In genomic region chr9:129240581-129241211, GRCh38 we compare ENCODE assay signal across 20 cellular contexts.
DNase-seq lines count a peak whose midpoint lies in the region; ATAC-seq, FAIRE-seq and TF ChIP-seq lines count a peak whose summit lies in the region.
"Had no signal": no experiment of that assay in that cellular context is flagged by ENCODE, and none has a peak within 500 bp of the region (broad histone marks: within the 10 kb centered on the region; RNA-seq: fewer than 3 reads in every experiment).

No MANE protein-coding gene starts in this region.

- TF ChIP-seq RAD21 in K562 (CRISPR knock-in tag; conservative IDR thresholded peaks at IDR 0.05 in 1 of 2, IDR thresholded peaks at IDR 0.05 in 1 of 2) = no peak

- TF ChIP-seq CTCF in CD14-positive monocyte (IDR thresholded peaks at IDR 0.05) = no peak
- no peak for TF ChIP-seq CTCF in K562 (IDR thresholded peaks at IDR 0.05 in 2 of 3, conservative IDR thresholded peaks at IDR 0.05 in 1 of 3; ENCODE audit: insufficient read depth in 2 of 3, low read depth in 1 of 3, low read length in 3 of 3)
- no peak for TF ChIP-seq CTCF in thyroid gland (IDR thresholded peaks at IDR 0.05)

- H3K27me3 Mint-ChIP-seq in activated naive CD4-positive, alpha-beta T cell treated with anti-CD3 and anti-CD28 coated beads for 36 hours (ENCODE audit: low read depth) = no peaks in the 10 kb centered on the region
- peaks cover 2 to 12% (median 5%) of the 10 kb centered on the region in 3 donors for H3K27me3 Mint-ChIP-seq in CD14-positive monocyte (ENCODE audit: low read depth in 3 of 3)
- H3K27me3 Mint-ChIP-seq: CD4-positive, alpha-beta memory T cell had no signal

- H4K8ac ChIP-seq in neuronal stem cell (ENCODE audit: low read depth, low read length) = no peak overlapping the region

- no peak overlapping the region for H2BK15ac ChIP-seq in neuronal stem cell (ENCODE audit: low read length)

- H3K9ac ChIP-seq in K562 (ENCODE audit: insufficient read depth in 1 of 2, low read depth in 2 of 2, low read length in 2 of 2) = no peak overlapping the region
- no peak overlapping the region for H3K9ac ChIP-seq in neuronal stem cell (ENCODE audit: low read depth, low read length, poor library complexity)

- H3K36me3 ChIP-seq in K562 (ENCODE audit: control insufficient read depth, insufficient read depth, low read length) (no peaks in the 10 kb centered on the region), neuronal stem cell (replicated peaks in 1 of 2; ENCODE audit: control insufficient read depth in 2 of 2, insufficient read depth in 2 of 2, low read length in 2 of 2) (no peaks in the 10 kb centered on the region), thyroid gland (no peaks in the 10 kb centered on the region)
- H3K36me3 ChIP-seq: HAP-1 had no signal

- no peak overlapping the region for H3K4me3 ChIP-seq in K562
- H3K4me3 ChIP-seq in neuronal stem cell (ENCODE audit: low read length in 2 of 2) = peak overlapping the region in 1 of 2 donors; percentile 32
- no peak overlapping the region for H3K4me3 ChIP-seq in thyroid gland (replicated peaks in 1 of 3)
- H3K4me3 ChIP-seq: HAP-1 had no signal

- H3K4me1 ChIP-seq in K562 (replicated peaks in 1 of 2; ENCODE audit: control insufficient read depth in 2 of 2, insufficient read depth in 2 of 2, low read length in 2 of 2) (peaks cover 9 to 23% of the 10 kb centered on the region in 2 experiments; a peak in 4 of 5 replicates), neuronal stem cell (ENCODE audit: control insufficient read depth in 2 of 2, insufficient read depth in 1 of 2, low read depth in 1 of 2, low read length in 2 of 2) (peaks cover 6 to 13% of the 10 kb centered on the region in 2 donors), thyroid gland (no peaks in the 10 kb centered on the region)
- H3K4me1 ChIP-seq: HAP-1 had no signal

- peak overlapping the region; percentile 11 for H3K18ac ChIP-seq in neuronal stem cell (ENCODE audit: low read length)

- ATAC-seq in K562 (no peak), HG02610 (IDR thresholded peaks at IDR 0.05; ENCODE audit: unreplicated experiment) (no peak)

- intact Hi-C loops in activated naive CD4-positive, alpha-beta T cell treated with anti-CD3 and anti-CD28 coated beads for 36 hours (cut with micrococcal nuclease) = no loop called here
- intact Hi-C loops in CD14-positive monocyte (cut with micrococcal nuclease) (no loop called here), K562 (cut with micrococcal nuclease) (no loop called here), thyroid gland (cut with DNase I) (no loop called here)

- H2AFZ ChIP-seq in K562 (ENCODE audit: low read depth, low read length) (no peak overlapping the region), neuronal stem cell (ENCODE audit: low read length) (no peak overlapping the region)

- H4K20me1 ChIP-seq in K562 (replicated peaks; ENCODE audit: control insufficient read depth, insufficient read depth, low read length) = no peaks in the 10 kb centered on the region

- no peak overlapping the region for H3K14ac ChIP-seq in neuronal stem cell (ENCODE audit: low read length)

- H3K79me1 ChIP-seq in neuronal stem cell (ENCODE audit: low read depth, low read length) = no peaks in the 10 kb centered on the region

- H2BK5ac ChIP-seq in neuronal stem cell (ENCODE audit: low read length) = no peak overlapping the region

- DNase-seq in activated naive CD4-positive, alpha-beta T cell treated with anti-CD3 and anti-CD28 coated beads for 36 hours = peak; percentile 23
- DNase-seq in activated naive CD4-positive, alpha-beta T cell (lab: John Stamatoyannopoulos, UW) = no peak
- DNase-seq in CD14-positive monocyte (ENCODE audit: low spot score) = peak; percentile 34
- no peak for DNase-seq in K562 (ENCODE audit: extremely low read depth in 1 of 4, low spot score in 3 of 4)
- DNase-seq in neuronal stem cell (ENCODE audit: low spot score) = no peak
- no peak for DNase-seq in stimulated activated CD4-positive, alpha-beta T cell treated with anti-CD3 and anti-CD28 coated beads, Interleukin-12 subunit alpha, Interleukin-12 subunit beta, amount 100 ng/mL, for 4 hours
- DNase-seq in thyroid gland = no peak
- DNase-seq: CD4-positive, alpha-beta memory T cell; GF-D8; NCI-H146; NCI-H2081 treated with DMSO at 0.1 percent for 48 hours; NCI-H226; NCI-H526; NK-92 treated with Interleukin-12 subunit alpha and Interleukin-12 subunit beta, amount 100 ng/mL, for 24 hours; OCI-M1 had no signal

- TF ChIP-seq POLR2A in K562 (conservative IDR thresholded peaks at IDR 0.05) (no peak), thyroid gland (IDR thresholded peaks at IDR 0.05) (no peak)

- POLR2A ChIA-PET in K562 (lab: Yijun Ruan, JAX) = interaction anchor here (0.6 to 0.8 kb wide), 2 partner anchors 66 to 346 kb away, joined by 3 read pairs; no protein-coding TSS in a partner anchor

- no peak overlapping the region for H2BK120ac ChIP-seq in neuronal stem cell (ENCODE audit: low read depth, low read length)

- no peak overlapping the region for H3K4ac ChIP-seq in neuronal stem cell (ENCODE audit: low read length)

- H3K9me3 Mint-ChIP-seq in activated naive CD4-positive, alpha-beta T cell treated with anti-CD3 and anti-CD28 coated beads for 36 hours = no peaks in the 10 kb centered on the region
- peaks cover 0 to 4% (median 0%) of the 10 kb centered on the region in 7 donors for H3K9me3 Mint-ChIP-seq in CD14-positive monocyte
- H3K9me3 Mint-ChIP-seq: CD4-positive, alpha-beta memory T cell had no signal

- H3K27ac ChIP-seq in K562 (ENCODE audit: extremely low read depth, low read depth, low read length) (no peak overlapping the region), neuronal stem cell (replicated peaks; ENCODE audit: low read length) (no peak overlapping the region), thyroid gland (no peak overlapping the region)
- H3K27ac ChIP-seq: RWPE1 had no signal

- no peak overlapping the region for H3K4me2 ChIP-seq in K562 (ENCODE audit: insufficient read depth, low read length)
- no peak overlapping the region for H3K4me2 ChIP-seq in neuronal stem cell (ENCODE audit: insufficient read depth, low read length, poor library complexity, severe bottlenecking)

- no peak overlapping the region for H2BK12ac ChIP-seq in neuronal stem cell (ENCODE audit: low read length)

- H3K27ac Mint-ChIP-seq in activated naive CD4-positive, alpha-beta T cell treated with anti-CD3 and anti-CD28 coated beads for 36 hours = no peak overlapping the region
- no peak overlapping the region for H3K27ac Mint-ChIP-seq in CD14-positive monocyte
- H3K27ac Mint-ChIP-seq: IgD-negative memory B cell had no signal

- H3K9me3 ChIP-seq in K562 (replicated peaks; ENCODE audit: control insufficient read depth, insufficient read depth, low read depth, low read length) (no peaks in the 10 kb centered on the region), neuronal stem cell (replicated peaks in 1 of 2; ENCODE audit: control insufficient read depth in 2 of 2, insufficient read depth in 1 of 2, low read depth in 1 of 2, low read length in 2 of 2) (no peaks in the 10 kb centered on the region), thyroid gland (no peaks in the 10 kb centered on the region)
- H3K9me3 ChIP-seq: HAP-1 had no signal

- H3K4me1 Mint-ChIP-seq in activated naive CD4-positive, alpha-beta T cell treated with anti-CD3 and anti-CD28 coated beads for 36 hours (ENCODE audit: low read depth) = peaks cover 36% of the 10 kb centered on the region
- peaks cover 15% of the 10 kb centered on the region for H3K4me1 Mint-ChIP-seq in CD14-positive monocyte

- no peak overlapping the region for H4K91ac ChIP-seq in neuronal stem cell (ENCODE audit: low read depth, low read length, poor library complexity)

- no peak overlapping the region for H3K23ac ChIP-seq in neuronal stem cell (ENCODE audit: low read depth, low read length, poor library complexity)

- in situ Hi-C loops in K562 (cut with MboI) = no loop called here

- H3K27me3 ChIP-seq in K562 (ENCODE audit: control insufficient read depth in 2 of 2, insufficient read depth in 2 of 2, low read length in 2 of 2) = no peaks in the 10 kb centered on the region
- H3K27me3 ChIP-seq in neuronal stem cell (ENCODE audit: control insufficient read depth in 3 of 3, insufficient read depth in 3 of 3, low read depth in 1 of 3, low read length in 3 of 3) = peaks cover 0 to 13% (median 0%) of the 10 kb centered on the region in 3 experiments
- H3K27me3 ChIP-seq in thyroid gland = no peaks in the 10 kb centered on the region

- FAIRE-seq in K562 (lab: Jason Lieb, UNC) = no peak
- FAIRE-seq: GM19239 had no signal

- WGBS in K562 (ENCODE audit: insufficient coverage, low coverage, missing lambda C conversion rate) = 43% methylated on average over 2 of the region's 3 CpGs
- WGBS in neuronal stem cell (ENCODE audit: extremely low coverage in 2 of 2, insufficient read length in 2 of 2, insufficient replicate concordance in 1 of 2), 2 donors = no CpG with 5 or more reads among the region's 3 CpGs
- 91 to 100% methylated on average over 3 of the region's 3 CpGs for WGBS in thyroid gland, 2 donors

- H2AK5ac ChIP-seq in neuronal stem cell (ENCODE audit: low read depth, low read length) = no peak overlapping the region

- BruUV-seq in K562 (replicated peaks; lab: Mats Ljungman, UMichigan) = no TSS peak

- no peak overlapping the region for H3K4me3 Mint-ChIP-seq in activated naive CD4-positive, alpha-beta T cell treated with anti-CD3 and anti-CD28 coated beads for 36 hours
- H3K4me3 Mint-ChIP-seq in CD14-positive monocyte = no peak overlapping the region
- H3K4me3 Mint-ChIP-seq: CD4-positive, alpha-beta memory T cell; IgD-negative memory B cell had no signal

- CTCF ChIA-PET in activated naive CD4-positive, alpha-beta T cell treated with anti-CD3 and anti-CD28 coated beads for 36 hours (lab: Charles Lee) = interaction anchor here (0.5 kb wide), 1 partner anchor 64 kb away, joined by 4 read pairs; no protein-coding TSS in a partner anchor
- CTCF ChIA-PET in K562 (lab: Yijun Ruan, JAX; ENCODE audit: low intra/inter-chr PET ratio) = no interaction called here

- H3K36me3 Mint-ChIP-seq in activated naive CD4-positive, alpha-beta T cell treated with anti-CD3 and anti-CD28 coated beads for 36 hours (ENCODE audit: low read depth) = no peaks in the 10 kb centered on the region
- no peaks in the 10 kb centered on the region for H3K36me3 Mint-ChIP-seq in CD14-positive monocyte
- H3K36me3 Mint-ChIP-seq: CD4-positive, alpha-beta memory T cell; IgD-negative memory B cell had no signal

- H3K9me1 ChIP-seq in K562 (ENCODE audit: control insufficient read depth, insufficient read depth, low read length) = no peaks in the 10 kb centered on the region

- no peak for TF ChIP-seq EP300 in K562 (IDR thresholded peaks at IDR 0.05; ENCODE audit: low read length)

- H3K79me2 ChIP-seq in K562 (ENCODE audit: control insufficient read depth, insufficient read depth, low read length) = no peaks in the 10 kb centered on the region

TF ChIP-seq in K562, 482 proteins besides CTCF, POLR2A, EP300 and RAD21 (continues in another document):
- TF ChIP-seq TEAD4 (IDR thresholded peaks at IDR 0.05; ENCODE audit: low read length) = no peak
- no peak for TF ChIP-seq TEAD4 (CRISPR knock-in tag; IDR thresholded peaks at IDR 0.05; ENCODE audit: borderline replicate concordance)
- TF ChIP-seq POLR3G (IDR thresholded peaks at IDR 0.05; ENCODE audit: extremely low read depth, insufficient read length, insufficient replicate concordance) = no peak
- 0 out of 3 replicates have a peak, but pooled peaks of 1 of the 2 experiments have one; percentile 24 for TF ChIP-seq CBX3 (IDR thresholded peaks at IDR 0.05; ENCODE audit: borderline replicate concordance in 1 of 2, low read length in 2 of 2)
- TF ChIP-seq NFYB (IDR thresholded peaks at IDR 0.05; ENCODE audit: extremely low read depth, insufficient read length) = no peak

Comparison
In these comparisons a context has a peak if more than half of its experiments do, and no peak if none do; other contexts are left out.
1. DNase-seq: peak in activated naive CD4-positive, alpha-beta T cell treated with anti-CD3 and anti-CD28 coated beads for 36 hours (single experiment) and CD14-positive monocyte (single experiment); none in activated naive CD4-positive, alpha-beta T cell (0 of 4), K562 (0 of 4), neuronal stem cell (single experiment), stimulated activated CD4-positive, alpha-beta T cell treated with anti-CD3 and anti-CD28 coated beads, Interleukin-12 subunit alpha, Interleukin-12 subunit beta, amount 100 ng/mL, for 4 hours (single experiment) and thyroid gland (0 of 2).